Comparison of ENCODE assay signal across 12 cellular contexts in the genomic region with DNA sequence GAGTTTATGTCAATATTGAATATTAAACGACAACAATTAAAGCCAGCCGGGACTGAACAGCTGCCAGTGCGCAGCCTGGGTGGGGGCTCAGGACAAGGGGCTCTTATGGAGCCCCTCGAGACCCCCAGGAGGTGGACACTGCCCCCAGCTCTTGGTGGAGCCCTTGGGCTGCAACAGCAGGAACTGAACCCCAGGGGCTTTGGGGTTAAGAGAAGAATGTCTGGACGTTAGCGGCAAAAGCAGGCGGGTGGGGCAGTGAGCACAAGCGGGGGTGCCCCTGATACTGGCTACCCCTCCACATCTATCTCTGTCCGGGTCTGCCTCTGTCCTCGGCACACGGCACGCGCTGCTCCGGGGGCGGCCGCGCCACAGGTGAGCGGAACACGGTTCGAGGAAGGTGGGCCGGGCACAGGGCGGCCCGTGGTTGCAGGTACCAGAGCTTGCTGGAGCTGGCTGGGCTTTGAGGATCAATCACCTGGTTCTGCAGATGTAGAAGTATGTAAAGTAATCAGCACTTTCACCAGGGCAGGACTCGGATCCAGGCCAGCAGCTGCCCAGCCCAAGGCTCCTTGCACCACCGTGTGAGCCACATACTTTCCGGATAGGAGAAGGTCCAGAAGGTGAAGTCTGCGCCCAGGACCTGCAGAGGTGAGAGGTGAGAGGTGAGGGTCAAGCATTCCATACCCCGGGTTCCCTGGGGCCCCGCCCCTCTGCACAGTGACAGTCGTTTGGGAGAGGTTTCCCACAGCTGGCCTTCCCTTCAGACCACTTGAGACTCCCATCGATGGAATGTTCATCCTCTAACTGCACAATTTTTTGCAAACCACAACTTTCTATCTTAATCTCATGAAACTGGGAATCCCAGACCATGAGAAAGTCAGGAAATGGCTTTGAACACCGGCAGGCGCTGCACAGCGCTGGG. TPM values are rescaled to one million over a fixed set of nuclear protein-coding genes. Genes with fewer than 3 reads are reported as not detected.
A peak's percentile ranks its signal among the peaks of the same experiment; 100 is the strongest.
DNase-seq lines count a peak whose midpoint lies in the region; TF ChIP-seq lines count a peak whose summit lies in the region.
"Had no signal": no experiment of that assay in that cellular context is flagged by ENCODE, and none has a peak within 500 bp of the region (broad histone marks: within the 10 kb centered on the region; RNA-seq: fewer than 3 reads in every experiment).

No MANE protein-coding gene starts in this region.

- no peaks in the 10 kb centered on the region for H3K36me3 Mint-ChIP-seq in endothelial cell (ENCODE audit: low read depth, unreplicated experiment)

- no peak for TF ChIP-seq CTCF in astrocyte of the spinal cord (IDR thresholded peaks at IDR 0.05; ENCODE audit: low read depth, low read length)
- TF ChIP-seq CTCF in endothelial cell (IDR thresholded peaks at IDR 0.05; ENCODE audit: unreplicated experiment) = no peak

- DNase-seq in GM04504 (ENCODE audit: low read depth) = peak; percentile 40
- peak; percentile 78 for DNase-seq in astrocyte of the spinal cord (ENCODE audit: low read depth, low spot score)
- DNase-seq in endothelial cell (ENCODE audit: low spot score) = no peak
- DNase-seq in kidney tubule cell (ENCODE audit: low spot score) = no peak
- DNase-seq in middle frontal gyrus (ENCODE audit: extremely low spot score, low spot score) = no peak
- DNase-seq: activated T-cell treated with anti-CD3 and anti-CD28 coated beads, Interleukin-2, amount 50 U/mL, for 48 hours; caudate nucleus; foreskin fibroblast; mammary epithelial cell; retina had no signal

- no peak overlapping the region for H3K4me3 Mint-ChIP-seq in endothelial cell (ENCODE audit: unreplicated experiment)

- H3K27me3 ChIP-seq in layer of hippocampus (ENCODE audit: control insufficient read depth, insufficient read depth, low read length) = no peaks in the 10 kb centered on the region

- H3K27ac ChIP-seq in layer of hippocampus (ENCODE audit: low read depth, low read length) = peak overlapping the region; percentile 57
- H3K27ac ChIP-seq in skin epidermis = peak overlapping the region in 15 of 21 experiments; percentile 15 to 94 (median 69)

- peaks cover 4% of the 10 kb centered on the region for H3K4me1 Mint-ChIP-seq in endothelial cell (ENCODE audit: unreplicated experiment)

- no peak overlapping the region for H3K27ac Mint-ChIP-seq in endothelial cell (ENCODE audit: unreplicated experiment)

- peaks cover 12% of the 10 kb centered on the region for H3K27me3 Mint-ChIP-seq in endothelial cell (ENCODE audit: unreplicated experiment)

- in situ Hi-C loops in astrocyte of the spinal cord (cut with HindIII; ENCODE audit: low sequenced_read_pairs) = no loop called here

- H3K4me3 ChIP-seq in astrocyte of the spinal cord (ENCODE audit: low read depth, low read length) = no peak overlapping the region
- no peak overlapping the region for H3K4me3 ChIP-seq in skin epidermis

- H3K9me3 Mint-ChIP-seq in endothelial cell (ENCODE audit: unreplicated experiment) = no peaks in the 10 kb centered on the region

RNA-seq across cellular contexts. Expression of a gene that starts 12.4 kb away (rescaled TPM):
- total RNA-seq in endothelial cell (ENCODE audit: unreplicated experiment) = 37.8 TPM

Comparison
In these comparisons a context has a peak if more than half of its experiments do, and no peak if none do; other contexts are left out.
1. DNase-seq: peak in GM04504 (single experiment) and astrocyte of the spinal cord (single experiment); none in endothelial cell (single experiment), kidney tubule cell (single experiment) and middle frontal gyrus (single experiment).